Comparison of ENCODE assay signal across 16 cellular contexts in the genomic region with DNA sequence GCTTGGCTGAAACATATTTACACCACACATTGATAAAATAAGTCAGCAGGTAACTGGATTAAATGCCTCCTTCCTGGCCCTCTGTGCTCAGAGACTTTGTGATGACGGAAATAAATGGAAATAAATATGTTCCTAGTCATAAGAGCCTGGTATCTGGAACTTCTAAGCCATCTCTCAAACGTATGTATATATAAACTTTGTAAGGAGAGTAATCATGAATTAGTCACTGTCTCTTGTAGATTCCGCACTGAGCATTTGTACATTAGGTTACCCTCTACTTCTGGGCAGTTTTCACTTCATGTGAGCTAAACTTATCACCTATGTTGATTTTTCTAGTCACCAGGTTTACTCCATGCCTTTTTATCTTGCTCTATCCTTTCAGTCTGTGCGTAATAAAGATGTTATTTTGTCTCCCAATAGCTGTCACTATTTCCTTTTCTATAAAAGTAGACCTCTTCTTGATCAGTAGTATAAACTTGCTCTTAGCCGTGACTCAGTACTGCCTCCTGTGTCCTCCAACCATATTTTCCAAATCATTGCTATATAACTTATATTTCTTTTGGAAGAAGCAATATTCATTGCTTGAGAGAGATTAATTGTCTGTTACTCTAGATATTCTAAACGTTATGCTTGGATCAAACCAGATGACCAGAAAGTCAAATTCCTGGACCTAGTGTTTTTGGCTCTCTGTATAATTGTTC. TPM values are rescaled to one million over a fixed set of nuclear protein-coding genes. Genes with fewer than 3 reads are reported as not detected.
DNase-seq lines count a peak whose midpoint lies in the region; ATAC-seq, FAIRE-seq and TF ChIP-seq lines count a peak whose summit lies in the region.
"Had no signal": no experiment of that assay in that cellular context is flagged by ENCODE, and none has a peak within 500 bp of the region (broad histone marks: within the 10 kb centered on the region; RNA-seq: fewer than 3 reads in every experiment).

No MANE protein-coding gene starts in this region.

- H3K36me3 ChIP-seq in cardiac muscle cell (no peaks in the 10 kb centered on the region), right atrium auricular region (peaks cover 36% of the 10 kb centered on the region), astrocyte (ENCODE audit: insufficient read depth, low read length) (peaks cover 72% of the 10 kb centered on the region), H7 (replicated peaks; ENCODE audit: control insufficient read depth, insufficient read depth, low read length) (peaks cover 15% of the 10 kb centered on the region)

- peaks cover 25% of the 10 kb centered on the region for H3K4me1 Mint-ChIP-seq in astrocyte (ENCODE audit: low read depth, unreplicated experiment)
- peaks cover 6% of the 10 kb centered on the region for H3K4me1 Mint-ChIP-seq in activated naive CD8-positive, alpha-beta T cell treated with anti-CD3 and anti-CD28 coated beads for 36 hours

- H3K4me1 ChIP-seq in cardiac muscle cell (ENCODE audit: low read depth) (peaks cover 28% of the 10 kb centered on the region), right atrium auricular region (peaks cover 0 to 7% of the 10 kb centered on the region in 2 donors), astrocyte (ENCODE audit: insufficient read depth, low read length) (peaks cover 7% of the 10 kb centered on the region), foreskin keratinocyte (no peaks in the 10 kb centered on the region)

- no peak overlapping the region for H2AFZ ChIP-seq in astrocyte (ENCODE audit: low read depth, low read length)

- peak; percentile 17 for FAIRE-seq in astrocyte (lab: Jason Lieb, UNC)

- no peak for DNase-seq in cardiac muscle cell (ENCODE audit: low read depth in 1 of 2, low spot score in 1 of 2)
- no peak for DNase-seq in right atrium auricular region (ENCODE audit: low spot score)
- no peak for DNase-seq in astrocyte (ENCODE audit: low read depth)
- DNase-seq in foreskin keratinocyte: no peak
- no peak for DNase-seq in activated naive CD8-positive, alpha-beta T cell treated with anti-CD3 and anti-CD28 coated beads for 36 hours
- no peak for DNase-seq in H7
- no peak for DNase-seq in NCI-H1694 treated with DMSO at 0.1 percent for 48 hours (lab: John Stamatoyannopoulos, UW)
- DNase-seq: activated T-cell treated with anti-CD3 and anti-CD28 coated beads, Interleukin-2, amount 50 U/mL, for 48 hours; amniotic stem cell; DMS 273 treated with DMSO at 0.1 percent for 48 hours; NCI-H1048; nephron progenitor cell had no signal

- H3K4me2 ChIP-seq in astrocyte (ENCODE audit: low read length): no peak overlapping the region

- no peak overlapping the region for H3K27ac Mint-ChIP-seq in astrocyte (ENCODE audit: unreplicated experiment)
- no peak overlapping the region for H3K27ac Mint-ChIP-seq in activated naive CD8-positive, alpha-beta T cell treated with anti-CD3 and anti-CD28 coated beads for 36 hours
- H3K27ac Mint-ChIP-seq: nephron progenitor cell had no signal

- H3K9me3 Mint-ChIP-seq in astrocyte (ENCODE audit: unreplicated experiment): no peaks in the 10 kb centered on the region
- no peaks in the 10 kb centered on the region for H3K9me3 Mint-ChIP-seq in activated naive CD8-positive, alpha-beta T cell treated with anti-CD3 and anti-CD28 coated beads for 36 hours
- H3K9me3 Mint-ChIP-seq: nephron progenitor cell had no signal

- H4K20me1 ChIP-seq in astrocyte (ENCODE audit: insufficient read depth, low read length): peaks cover 7% of the 10 kb centered on the region

- peaks cover 8% of the 10 kb centered on the region for H3K36me3 Mint-ChIP-seq in astrocyte (ENCODE audit: low read depth, unreplicated experiment)
- peaks cover 25% of the 10 kb centered on the region for H3K36me3 Mint-ChIP-seq in activated naive CD8-positive, alpha-beta T cell treated with anti-CD3 and anti-CD28 coated beads for 36 hours

- H3K27me3 ChIP-seq in cardiac muscle cell: no peaks in the 10 kb centered on the region
- no peaks in the 10 kb centered on the region for H3K27me3 ChIP-seq in right atrium auricular region
- H3K27me3 ChIP-seq in astrocyte (ENCODE audit: insufficient read depth, low read length): no peaks in the 10 kb centered on the region
- no peaks in the 10 kb centered on the region for H3K27me3 ChIP-seq in foreskin keratinocyte
- H3K27me3 ChIP-seq in H7 (ENCODE audit: control insufficient read depth, insufficient read depth, low read length): no peaks in the 10 kb centered on the region

- no peak overlapping the region for H3K4me3 Mint-ChIP-seq in astrocyte (ENCODE audit: unreplicated experiment)
- H3K4me3 Mint-ChIP-seq in activated naive CD8-positive, alpha-beta T cell treated with anti-CD3 and anti-CD28 coated beads for 36 hours: no peak overlapping the region
- H3K4me3 Mint-ChIP-seq: nephron progenitor cell had no signal

- ATAC-seq in foreskin keratinocyte: peak; percentile 31
- no peak for ATAC-seq in GM21576 (IDR thresholded peaks at IDR 0.05; ENCODE audit: unreplicated experiment)
- ATAC-seq: activated CD4-positive, CD25-positive, alpha-beta regulatory T cell treated with anti-CD3 and anti-CD28 coated beads, Interleukin-2, amount 50 U/mL, for 24 hours; left lobe of liver had no signal

- H3K4me3 ChIP-seq in cardiac muscle cell: no peak overlapping the region
- H3K4me3 ChIP-seq in right atrium auricular region: no peak overlapping the region
- no peak overlapping the region for H3K4me3 ChIP-seq in astrocyte (ENCODE audit: insufficient read depth, low read depth, low read length)
- H3K4me3 ChIP-seq in H7 (ENCODE audit: insufficient read depth, low read depth, low read length): no peak overlapping the region
- H3K4me3 ChIP-seq: skin epidermis had no signal

- no peak overlapping the region for H3K27ac ChIP-seq in cardiac muscle cell
- no peak overlapping the region for H3K27ac ChIP-seq in right atrium auricular region
- no peak overlapping the region for H3K27ac ChIP-seq in astrocyte (ENCODE audit: low read depth, low read length)
- no peak overlapping the region for H3K27ac ChIP-seq in foreskin keratinocyte
- H3K27ac ChIP-seq: skin epidermis had no signal

- no peaks in the 10 kb centered on the region for H3K79me2 ChIP-seq in astrocyte (ENCODE audit: insufficient read depth, low read length)

- no peak overlapping the region for H3K9ac ChIP-seq in astrocyte (ENCODE audit: low read length)

- H3K9me3 ChIP-seq in cardiac muscle cell (ENCODE audit: low read depth) (no peaks in the 10 kb centered on the region), right atrium auricular region (no peaks in the 10 kb centered on the region), astrocyte (ENCODE audit: insufficient read depth, low read depth, low read length) (no peaks in the 10 kb centered on the region)

- TF ChIP-seq CTCF in cardiac muscle cell (IDR thresholded peaks at IDR 0.05; ENCODE audit: low read depth, low read length) (peak; percentile 26), right atrium auricular region (IDR thresholded peaks at IDR 0.05) (no peak), astrocyte (IDR thresholded peaks at IDR 0.05; ENCODE audit: insufficient read depth, low read depth, low read length) (peak; percentile 27), foreskin keratinocyte (conservative IDR thresholded peaks at IDR 0.05) (peak; percentile 52)

- no peaks in the 10 kb centered on the region for H3K27me3 Mint-ChIP-seq in astrocyte (ENCODE audit: low read depth, unreplicated experiment)
- H3K27me3 Mint-ChIP-seq in activated naive CD8-positive, alpha-beta T cell treated with anti-CD3 and anti-CD28 coated beads for 36 hours: no peaks in the 10 kb centered on the region

RNA-seq across cellular contexts. Expression of gene FEZ2, which starts 53.2 kb away (rescaled TPM):
- total RNA-seq in cardiac muscle cell (17.3 and 23.0 TPM in 2 replicates), right atrium auricular region (10 to 100 TPM; 30.3 to 81.5 TPM), astrocyte (43.2 and 45.0 TPM in 2 replicates), foreskin keratinocyte (36.5 and 43.1 TPM in 2 replicates)
- polyA plus RNA-seq in cardiac muscle cell (7.1 and 10.8 TPM in 2 replicates), foreskin keratinocyte (20.2 and 24.6 TPM in 2 replicates)
- total RNA-seq in activated naive CD8-positive, alpha-beta T cell treated with anti-CD3 and anti-CD28 coated beads for 36 hours: 1 to 10 TPM; 7.8 to 9.8 TPM
- 16.9 and 22.7 TPM in 2 replicates for total RNA-seq in H7 (2014; rRNA removed; shearing (Covaris generic))

Comparison
In these comparisons a context has a peak if more than half of its experiments do, and no peak if none do; other contexts are left out.
1. CTCF ChIP-seq: peak in cardiac muscle cell (single experiment), astrocyte (single experiment) and foreskin keratinocyte (single experiment); none in right atrium auricular region (0 of 2).